In the genomic region with DNA sequence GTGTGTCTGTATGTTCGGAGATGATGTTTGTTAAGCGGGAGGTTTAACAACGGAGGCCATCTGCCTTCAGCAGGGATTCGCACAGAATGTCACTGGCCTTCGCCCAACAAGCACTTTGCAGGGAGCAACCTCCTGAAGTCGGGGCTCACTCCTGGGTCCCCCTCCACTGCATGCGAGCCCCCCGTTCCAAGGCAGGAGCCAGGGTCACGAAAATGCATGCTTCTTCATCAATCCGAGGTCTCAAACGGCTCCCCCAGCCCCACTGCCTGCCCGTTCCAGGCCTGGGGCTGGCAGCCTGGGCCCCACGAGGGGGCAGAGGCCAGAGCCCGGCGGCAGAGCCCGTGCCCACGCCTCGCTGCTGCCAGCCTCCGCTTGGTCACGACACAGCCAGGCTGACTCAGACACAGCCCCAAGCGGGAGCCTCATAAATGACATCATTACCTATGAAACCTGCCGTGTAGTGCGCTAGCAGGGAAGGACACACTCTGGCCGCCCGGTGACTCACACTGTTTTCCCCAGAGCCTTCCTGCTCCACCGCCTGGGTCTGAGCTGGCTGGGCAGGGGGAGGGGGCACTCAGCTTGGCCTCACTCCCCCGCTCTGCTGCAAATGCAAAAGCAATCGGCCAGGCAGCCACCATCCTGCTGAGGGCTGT, we compare ENCODE assay signal across 9 cellular contexts.
A peak's percentile ranks its signal among the peaks of the same experiment; 100 is the strongest.
DNase-seq lines count a peak whose midpoint lies in the region; ATAC-seq and TF ChIP-seq lines count a peak whose summit lies in the region.
"Had no signal": no experiment of that assay in that cellular context is flagged by ENCODE, and none has a peak within 500 bp of the region (broad histone marks: within the 10 kb centered on the region; RNA-seq: fewer than 3 reads in every experiment).

No MANE protein-coding gene starts in this region.

- H3K27ac ChIP-seq in brain microvascular endothelial cell, result peak overlapping the region; percentile 66

- no peak overlapping the region for H3K4me3 ChIP-seq in brain microvascular endothelial cell (ENCODE audit: low read depth, low read length)

- H3K27me3 ChIP-seq in brain microvascular endothelial cell (replicated peaks), result no peaks in the 10 kb centered on the region

- intact Hi-C loops in left colon (cut with DNase I, micrococcal nuclease), result no loop called here

- H3K36me3 Mint-ChIP-seq in type B pancreatic cell, result no peaks in the 10 kb centered on the region

- TF ChIP-seq CTCF in brain microvascular endothelial cell (IDR thresholded peaks at IDR 0.05; ENCODE audit: low read depth, low read length, missing control alignments), result no peak
- TF ChIP-seq CTCF in type B pancreatic cell (conservative IDR thresholded peaks at IDR 0.05), result no peak

- no peak overlapping the region for H3K4me3 Mint-ChIP-seq in type B pancreatic cell
- H3K4me3 Mint-ChIP-seq: T-helper 1 cell treated with Interleukin-12 subunit alpha and Interleukin-12 subunit beta and Interleukin-4 antibody, amounts not matched to agents 30 μg/mL and 1 μg/mL, for 36 hours had no signal

- H3K27me3 Mint-ChIP-seq in type B pancreatic cell, result peaks cover 21% of the 10 kb centered on the region

- H3K36me3 ChIP-seq in brain microvascular endothelial cell (replicated peaks), result peaks cover 11% of the 10 kb centered on the region

- DNase-seq in COR-L47 (lab: John Stamatoyannopoulos, UW), result peak; percentile 47
- DNase-seq in NCI-H2196 treated with DMSO at 0.1 percent for 48 hours (lab: John Stamatoyannopoulos, UW; ENCODE audit: unreplicated experiment), result peak; percentile 5
- DNase-seq in brain microvascular endothelial cell, result peak; percentile 98
- peak; percentile 71 to 84 for DNase-seq in left colon
- peak; percentile 76 for DNase-seq in type B pancreatic cell (ENCODE audit: extremely low spot score, unreplicated experiment)
- no peak for DNase-seq in activated CD4-positive, CD25-positive, alpha-beta regulatory T cell treated with anti-CD3 and anti-CD28 coated beads, Interleukin-2, amount 50 U/mL, for 72 hours

- no peak overlapping the region for H3K27ac Mint-ChIP-seq in type B pancreatic cell
- H3K27ac Mint-ChIP-seq: T-helper 1 cell treated with Interleukin-12 subunit alpha and Interleukin-12 subunit beta and Interleukin-4 antibody, amounts not matched to agents 30 μg/mL and 1 μg/mL, for 36 hours had no signal

- H3K9me3 Mint-ChIP-seq in type B pancreatic cell, result no peaks in the 10 kb centered on the region
- H3K9me3 Mint-ChIP-seq: T-helper 1 cell treated with Interleukin-12 subunit alpha and Interleukin-12 subunit beta and Interleukin-4 antibody, amounts not matched to agents 30 μg/mL and 1 μg/mL, for 36 hours had no signal

- ATAC-seq in GM18519 (IDR thresholded peaks at IDR 0.05; ENCODE audit: low FRiP score, unreplicated experiment), result peak; percentile 79
- ATAC-seq in HG03045 (IDR thresholded peaks at IDR 0.05; ENCODE audit: unreplicated experiment), result peak; percentile 56
- ATAC-seq in left colon, result peak; percentile 100

- in situ Hi-C loops in brain microvascular endothelial cell (cut with HindIII; ENCODE audit: low pct_ligation_motif_present, low sequenced_read_pairs), result no loop called here

- H3K4me1 Mint-ChIP-seq in type B pancreatic cell (ENCODE audit: unreplicated experiment), result peaks cover 13% of the 10 kb centered on the region
